1 cellular context compared by ENCODE assay signal in the genomic region with DNA sequence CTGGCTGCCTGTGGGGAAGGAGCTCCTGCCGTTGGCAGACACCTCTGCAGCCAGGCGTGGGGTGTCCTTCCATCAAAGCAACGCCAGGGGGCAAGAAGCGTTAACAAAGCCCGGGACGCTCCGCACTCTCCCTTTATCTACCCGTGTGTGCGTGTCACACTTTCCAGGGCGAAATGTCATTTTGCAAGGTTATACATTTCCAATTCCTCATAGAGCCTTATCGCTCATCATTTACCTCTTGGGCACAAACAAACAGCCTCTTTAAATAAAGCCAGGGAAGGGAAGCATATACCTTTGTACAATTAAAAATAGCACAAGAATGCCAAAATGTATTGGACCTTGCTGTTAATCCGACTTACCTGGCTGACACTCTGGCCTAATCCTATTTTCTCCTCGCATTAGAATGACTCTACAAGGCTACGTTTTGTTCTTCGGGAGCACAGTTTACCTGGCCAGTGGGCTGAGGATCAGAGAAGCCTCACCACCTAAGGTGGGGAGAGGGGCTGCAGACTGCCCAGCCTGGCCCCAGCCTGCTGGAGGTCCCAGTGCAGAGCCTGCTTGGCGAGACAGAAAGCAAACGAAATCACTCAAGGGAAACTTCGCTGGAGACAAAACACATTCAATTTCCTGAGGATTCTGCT.
TF ChIP-seq lines count a peak whose summit lies in the region.

No MANE protein-coding gene starts in this region.

TF ChIP-seq in K562, 482 proteins besides CTCF, POLR2A, EP300 and RAD21 (continued from another document):
- TF ChIP-seq MYNN (IDR thresholded peaks at IDR 0.05) = 0 out of 2 replicates have a peak, but pooled peaks have one; percentile 19
- TF ChIP-seq MYNN (CRISPR knock-in tag; IDR thresholded peaks at IDR 0.05) = no peak
- peak; percentile 64; the same call in 1 of the 2 replicates for TF ChIP-seq EZH2 (IDR thresholded peaks at IDR 0.05; ENCODE audit: borderline replicate concordance, low read depth, low read length)
- TF ChIP-seq CREM (IDR thresholded peaks at IDR 0.05; ENCODE audit: low read depth) = peak; percentile 50
- no peak for TF ChIP-seq ZFP30 (CRISPR knock-in tag; IDR thresholded peaks at IDR 0.05; ENCODE audit: borderline replicate concordance)
- TF ChIP-seq BHLHE40 (IDR thresholded peaks at IDR 0.05; ENCODE audit: low read length) = peak; percentile 60; the same call in 1 of the 2 replicates
- 0 out of 2 replicates have a peak, but pooled peaks have one; percentile 30 for TF ChIP-seq ZNF24 (IDR thresholded peaks at IDR 0.05)
- TF ChIP-seq ZNF778 (CRISPR knock-in tag; IDR thresholded peaks at IDR 0.05) = no peak
- no peak for TF ChIP-seq E2F1 (CRISPR knock-in tag; IDR thresholded peaks at IDR 0.05)
- TF ChIP-seq SMC3 (conservative IDR thresholded peaks at IDR 0.05; ENCODE audit: insufficient read depth, low read depth, low read length) = peak; percentile 84
- peak; percentile 67 for TF ChIP-seq ZFP36 (IDR thresholded peaks at IDR 0.05; ENCODE audit: low read depth, low read length, partially characterized antibody)
- 0 out of 2 replicates have a peak, but pooled peaks have one; percentile 28 for TF ChIP-seq PML (IDR thresholded peaks at IDR 0.05; ENCODE audit: low read length)
- TF ChIP-seq, protein P1, sequence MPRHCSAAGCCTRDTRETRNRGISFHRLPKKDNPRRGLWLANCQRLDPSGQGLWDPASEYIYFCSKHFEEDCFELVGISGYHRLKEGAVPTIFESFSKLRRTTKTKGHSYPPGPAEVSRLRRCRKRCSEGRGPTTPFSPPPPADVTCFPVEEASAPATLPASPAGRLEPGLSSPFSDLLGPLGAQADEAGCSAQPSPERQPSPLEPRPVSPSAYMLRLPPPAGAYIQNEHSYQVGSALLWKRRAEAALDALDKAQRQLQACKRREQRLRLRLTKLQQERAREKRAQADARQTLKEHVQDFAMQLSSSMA (CRISPR knock-in tag; IDR thresholded peaks at IDR 0.05) = no peak
- peak; percentile 45 for TF ChIP-seq CBX2 (IDR thresholded peaks at IDR 0.05; ENCODE audit: insufficient read depth, low read length, poor library complexity, severe bottlenecking)
- no peak for TF ChIP-seq ID3 (CRISPR knock-in tag; IDR thresholded peaks at IDR 0.05)
- 0 out of 2 replicates have a peak, but pooled peaks have one; percentile 25 for TF ChIP-seq ID3 (tag; IDR thresholded peaks at IDR 0.05)
- TF ChIP-seq SNIP1 (IDR thresholded peaks at IDR 0.05; ENCODE audit: low read depth) = no peak
- TF ChIP-seq RB1 (IDR thresholded peaks at IDR 0.05; ENCODE audit: low read depth) = peak; percentile 58
- TF ChIP-seq, protein P2, sequence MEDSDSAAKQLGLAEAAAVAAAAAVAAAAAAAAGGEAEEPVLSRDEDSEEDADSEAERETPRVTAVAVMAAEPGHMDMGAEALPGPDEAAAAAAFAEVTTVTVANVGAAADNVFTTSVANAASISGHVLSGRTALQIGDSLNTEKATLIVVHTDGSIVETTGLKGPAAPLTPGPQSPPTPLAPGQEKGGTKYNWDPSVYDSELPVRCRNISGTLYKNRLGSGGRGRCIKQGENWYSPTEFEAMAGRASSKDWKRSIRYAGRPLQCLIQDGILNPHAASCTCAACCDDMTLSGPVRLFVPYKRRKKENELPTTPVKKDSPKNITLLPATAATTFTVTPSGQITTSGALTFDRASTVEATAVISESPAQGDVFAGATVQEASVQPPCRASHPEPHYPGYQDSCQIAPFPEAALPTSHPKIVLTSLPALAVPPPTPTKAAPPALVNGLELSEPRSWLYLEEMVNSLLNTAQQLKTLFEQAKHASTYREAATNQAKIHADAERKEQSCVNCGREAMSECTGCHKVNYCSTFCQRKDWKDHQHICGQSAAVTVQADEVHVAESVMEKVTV (CRISPR knock-in tag; IDR thresholded peaks at IDR 0.05) = peak; percentile 47
